In genomic region chr1:178465011-178465410, GRCh38 we compare ENCODE assay signal across 17 cellular contexts. TPM values are rescaled to one million over a fixed set of nuclear protein-coding genes. Genes with fewer than 3 reads are reported as not detected.
DNase-seq lines count a peak whose midpoint lies in the region; ATAC-seq and TF ChIP-seq lines count a peak whose summit lies in the region.
"Had no signal": no experiment of that assay in that cellular context is flagged by ENCODE, and none has a peak within 500 bp of the region (broad histone marks: within the 10 kb centered on the region; RNA-seq: fewer than 3 reads in every experiment).

No MANE protein-coding gene starts in this region.

- H3K36me3 ChIP-seq in gastroesophageal sphincter, result peaks cover 0 to 44% of the 10 kb centered on the region in 2 donors

- CTCF ChIA-PET in HEK293T (lab: Yijun Ruan, JAX), result no interaction called here

- DNase-seq in GM03348 (ENCODE audit: low spot score), result peak; percentile 13
- DNase-seq in fibroblast of gingiva (ENCODE audit: low read depth), result peak; percentile 49
- peak; percentile 55 for DNase-seq in skeletal muscle cell (ENCODE audit: low read depth)
- DNase-seq in stimulated activated CD4-positive, alpha-beta T cell treated with anti-CD3 and anti-CD28 coated beads, Interleukin-4, amount 100 ng/mL, for 4 hours, result no peak
- DNase-seq in NCI-H69 (lab: John Stamatoyannopoulos, UW), result no peak
- no peak for DNase-seq in HEK293T (ENCODE audit: extremely low spot score)
- DNase-seq: activated effector memory CD4-positive, alpha-beta T cell treated with anti-CD3 and anti-CD28 coated beads, Interleukin-2, amount 50 U/mL, for 16 hours; body of pancreas; DMS79; NCI-H1092; nephron progenitor cell; Peyer's patch had no signal

- no peak for TF ChIP-seq CTCF in gastroesophageal sphincter (IDR thresholded peaks at IDR 0.05)

- H3K4me3 ChIP-seq in skeletal muscle cell (ENCODE audit: low read depth, low read length), result no peak overlapping the region
- H3K4me3 ChIP-seq in gastroesophageal sphincter, result no peak overlapping the region
- H3K4me3 ChIP-seq: body of pancreas, HAP-1, Peyer's patch had no signal

- H3K27ac ChIP-seq in gastroesophageal sphincter, result no peak overlapping the region
- H3K27ac ChIP-seq: body of pancreas, C4-2B, Peyer's patch had no signal

- TF ChIP-seq EP300 in gastroesophageal sphincter (IDR thresholded peaks at IDR 0.05), result no peak

- no peak for TF ChIP-seq POLR2A in gastroesophageal sphincter (IDR thresholded peaks at IDR 0.05)

- ATAC-seq in SK-N-SH treated with all-trans-retinoic acid at 6 μM for 48 hours (peak; percentile 62), gastroesophageal sphincter (no peak)
- ATAC-seq: body of pancreas had no signal

- no peaks in the 10 kb centered on the region for H3K27me3 ChIP-seq in gastroesophageal sphincter
- H3K27me3 ChIP-seq: body of pancreas, Peyer's patch had no signal

- POLR2A ChIA-PET in HEK293T (lab: Yijun Ruan, JAX), result no interaction called here

- H3K4me1 ChIP-seq in gastroesophageal sphincter, result no peaks in the 10 kb centered on the region

- H3K9me3 ChIP-seq in gastroesophageal sphincter, result no peaks in the 10 kb centered on the region
- H3K9me3 ChIP-seq: body of pancreas, HAP-1, Peyer's patch had no signal

TF ChIP-seq in SK-N-SH treated with all-trans-retinoic acid at 6 μM for 48 hours, 23 proteins besides CTCF, POLR2A, EP300 and RAD21:
- no peak for TF ChIP-seq CSDC2 (CRISPR knock-in tag; IDR thresholded peaks at IDR 0.05)

TF ChIP-seq in HEK293T, 16 proteins besides CTCF, POLR2A, EP300 and RAD21:
- TF ChIP-seq SUZ12 (IDR thresholded peaks at IDR 0.05) (no peak), PKNOX1 (IDR thresholded peaks at IDR 0.05) (no peak), FOXK2 (IDR thresholded peaks at IDR 0.05) (no peak), FOXM1 (IDR thresholded peaks at IDR 0.05; ENCODE audit: borderline replicate concordance) (no peak), ELF4 (IDR thresholded peaks at IDR 0.05) (no peak), NFRKB (IDR thresholded peaks at IDR 0.05) (no peak), TARDBP (IDR thresholded peaks at IDR 0.05) (no peak), ARNT (IDR thresholded peaks at IDR 0.05) (no peak), CTBP1 (IDR thresholded peaks at IDR 0.05; ENCODE audit: borderline replicate concordance) (no peak), ZNF384 (IDR thresholded peaks at IDR 0.05) (no peak)

RNA-seq across cellular contexts. Expression of gene CLEC20A, which starts 31.8 kb away (rescaled TPM):
- total RNA-seq in gastroesophageal sphincter, result not detected
- total RNA-seq: body of pancreas; Peyer's patch; T-helper 1 cell treated with Interleukin-12 subunit alpha and Interleukin-12 subunit beta and Interleukin-4 antibody, amounts not matched to agents 30 ng/mL and 1 ng/mL, for 36 hours had no signal

RNA-seq across cellular contexts. Expression of gene TEX35, which starts 47.9 kb away (rescaled TPM):
- total RNA-seq in gastroesophageal sphincter, result not detected
- total RNA-seq: body of pancreas; Peyer's patch; T-helper 1 cell treated with Interleukin-12 subunit alpha and Interleukin-12 subunit beta and Interleukin-4 antibody, amounts not matched to agents 30 ng/mL and 1 ng/mL, for 36 hours had no signal

Comparison
In these comparisons a context has a peak if more than half of its experiments do, and no peak if none do; other contexts are left out.
1. DNase-seq: peak in GM03348 (single experiment), fibroblast of gingiva (single experiment) and skeletal muscle cell (single experiment); none in stimulated activated CD4-positive, alpha-beta T cell treated with anti-CD3 and anti-CD28 coated beads, Interleukin-4, amount 100 ng/mL, for 4 hours (0 of 2), NCI-H69 (single experiment) and HEK293T (single experiment).